Comparison of ENCODE assay signal across 21 cellular contexts in genomic region chr2:197359859-197360258, GRCh38. TPM values are rescaled to one million over a fixed set of nuclear protein-coding genes. Genes with fewer than 3 reads are reported as not detected.
DNase-seq lines count a peak whose midpoint lies in the region; ATAC-seq and TF ChIP-seq lines count a peak whose summit lies in the region.
"Had no signal": no experiment of that assay in that cellular context is flagged by ENCODE, and none has a peak within 500 bp of the region (broad histone marks: within the 10 kb centered on the region; RNA-seq: fewer than 3 reads in every experiment).

No MANE protein-coding gene starts in this region.

- no peak overlapping the region for H3K4me3 Mint-ChIP-seq in GM23338
- H3K4me3 Mint-ChIP-seq in T-helper 17 cell = no peak overlapping the region
- H3K4me3 Mint-ChIP-seq: activated CD4-positive, alpha-beta memory T cell treated with anti-CD3 and anti-CD28 coated beads, Interleukin-2, amount 10 ng/mL, durations not matched to agents 7 days and 5 days had no signal

- no peak overlapping the region for H3K27ac Mint-ChIP-seq in GM23338
- H3K27ac Mint-ChIP-seq in T-helper 17 cell = peak overlapping the region; percentile 75
- H3K27ac Mint-ChIP-seq: activated CD4-positive, alpha-beta memory T cell treated with anti-CD3 and anti-CD28 coated beads, Interleukin-2, amount 10 ng/mL, durations not matched to agents 7 days and 5 days had no signal

- H4K20me1 ChIP-seq in DND-41 (ENCODE audit: insufficient read depth, low read length) (no peaks in the 10 kb centered on the region), GM23338 (replicated peaks; ENCODE audit: insufficient read depth) (no peaks in the 10 kb centered on the region)

- H3K36me3 Mint-ChIP-seq in GM23338 (ENCODE audit: low read depth) (no peaks in the 10 kb centered on the region), T-helper 17 cell (ENCODE audit: low read depth) (no peaks in the 10 kb centered on the region)

- H2AFZ ChIP-seq in DND-41 (ENCODE audit: low read depth, low read length) (no peak overlapping the region), GM23338 (no peak overlapping the region)

- no peaks in the 10 kb centered on the region for H3K79me2 ChIP-seq in DND-41 (ENCODE audit: insufficient read depth, low read length)
- H3K79me2 ChIP-seq in GM23338 (replicated peaks; ENCODE audit: insufficient read depth) = no peaks in the 10 kb centered on the region

- H3F3A ChIP-seq in GM23338 (replicated peaks; ENCODE audit: low read depth) = no peaks in the 10 kb centered on the region

- H3K4me1 ChIP-seq in DND-41 (ENCODE audit: insufficient read depth, low read length) = no peaks in the 10 kb centered on the region
- H3K4me1 ChIP-seq in GM23338 (ENCODE audit: insufficient read depth) = no peaks in the 10 kb centered on the region
- H3K4me1 ChIP-seq: esophagus muscularis mucosa, heart right ventricle, sigmoid colon, thyroid gland had no signal

- DNase-seq in DND-41 = no peak
- peak; percentile 52 for DNase-seq in GM23338 (ENCODE audit: low spot score)
- DNase-seq in T-helper 17 cell = no peak
- DNase-seq in iPS-NIHi7 (ENCODE audit: extremely low spot score) = peak; percentile 31
- no peak for DNase-seq in ecto neural progenitor cell (ENCODE audit: low spot score)
- no peak for DNase-seq in SK-N-DZ (ENCODE audit: low spot score)
- DNase-seq in NCI-H510A treated with DMSO at 0.1 percent for 48 hours (lab: John Stamatoyannopoulos, UW) = no peak
- no peak for DNase-seq in NCI-H1092 treated with DMSO at 0.1 percent for 48 hours (lab: John Stamatoyannopoulos, UW)
- DNase-seq: activated CD4-positive, alpha-beta memory T cell treated with anti-CD3 and anti-CD28 coated beads, Interleukin-2, amount 10 ng/mL, durations not matched to agents 7 days and 5 days; activated effector memory CD4-positive, alpha-beta T cell treated with Interleukin-2 at 50 U/mL for 16 hours; C1 segment of cervical spinal cord; heart right ventricle; Kasumi-1; NCI-H1694; NCI-H345; nucleus accumbens; sigmoid colon; stimulated activated CD4-positive, alpha-beta T cell treated with anti-CD3 and anti-CD28 coated beads, Interleukin-4, amount 100 ng/mL, for 1 hour; stimulated activated CD8-positive, alpha-beta memory T cell treated with anti-CD3 and anti-CD28 coated beads, Interleukin-4, amount 100 ng/mL, for 48 hours; thyroid gland had no signal

- H3K9me3 Mint-ChIP-seq in GM23338 = no peaks in the 10 kb centered on the region
- H3K9me3 Mint-ChIP-seq: activated CD4-positive, alpha-beta memory T cell treated with anti-CD3 and anti-CD28 coated beads, Interleukin-2, amount 10 ng/mL, durations not matched to agents 7 days and 5 days had no signal

- H3K4me3 ChIP-seq in DND-41 (ENCODE audit: low read depth in 1 of 2, low read length in 2 of 2) = no peak overlapping the region
- no peak overlapping the region for H3K4me3 ChIP-seq in GM23338
- H3K4me3 ChIP-seq: esophagus muscularis mucosa, heart right ventricle, sigmoid colon, thyroid gland had no signal

- TF ChIP-seq CTCF in DND-41 (IDR thresholded peaks at IDR 0.05; ENCODE audit: borderline replicate concordance, extremely low read depth, low read length, poor library complexity, severe bottlenecking) (peak; percentile 35), GM23338 (conservative IDR thresholded peaks at IDR 0.05; ENCODE audit: low read depth in 2 of 2) (peak; percentile 62 to 70)

- H3K27ac ChIP-seq in DND-41 (ENCODE audit: low read length) (no peak overlapping the region), GM23338 (ENCODE audit: low read depth) (no peak overlapping the region)
- H3K27ac ChIP-seq: esophagus muscularis mucosa, heart right ventricle, sigmoid colon, thyroid gland had no signal

- H3K9me3 ChIP-seq in DND-41 (ENCODE audit: insufficient read depth, low read length, severe bottlenecking) = no peaks in the 10 kb centered on the region
- H3K9me3 ChIP-seq in T-helper 17 cell (ENCODE audit: control insufficient read depth, low read length, poor library complexity, severe bottlenecking) = no peaks in the 10 kb centered on the region
- H3K9me3 ChIP-seq: esophagus muscularis mucosa, heart right ventricle, sigmoid colon, thyroid gland had no signal

- H3K27me3 ChIP-seq in DND-41 (ENCODE audit: insufficient read depth, low read length, poor library complexity) = no peaks in the 10 kb centered on the region
- no peaks in the 10 kb centered on the region for H3K27me3 ChIP-seq in GM23338 (ENCODE audit: insufficient read depth)
- H3K27me3 ChIP-seq: esophagus muscularis mucosa, heart right ventricle, sigmoid colon, thyroid gland had no signal

- H3K9ac ChIP-seq in DND-41 (ENCODE audit: low read depth, low read length) = no peak overlapping the region

- peaks cover 6% of the 10 kb centered on the region; the same call in 2 of the 3 replicates for H3K4me1 Mint-ChIP-seq in GM23338
- H3K4me1 Mint-ChIP-seq in T-helper 17 cell = peaks cover 16% of the 10 kb centered on the region

- no peaks in the 10 kb centered on the region for H3K36me3 ChIP-seq in DND-41 (ENCODE audit: insufficient read depth, low read length)
- no peaks in the 10 kb centered on the region for H3K36me3 ChIP-seq in GM23338 (ENCODE audit: insufficient read depth)
- H3K36me3 ChIP-seq: esophagus muscularis mucosa, heart right ventricle, sigmoid colon, thyroid gland had no signal

- H3K9me2 ChIP-seq in GM23338 (ENCODE audit: insufficient read depth) = no peaks in the 10 kb centered on the region

- no peak for ATAC-seq in DND-41 (ENCODE audit: insufficient read depth, low read depth)
- peak; percentile 81 for ATAC-seq in GM23338
- no peak for ATAC-seq in T-helper 17 cell
- ATAC-seq: heart right ventricle had no signal

- H3K4me2 ChIP-seq in DND-41 (ENCODE audit: insufficient read depth, low read length) (no peak overlapping the region), GM23338 (no peak overlapping the region)

- H3K27me3 Mint-ChIP-seq in GM23338 (ENCODE audit: insufficient read depth, low read depth, poor library complexity) = peaks cover 2% of the 10 kb centered on the region
- H3K27me3 Mint-ChIP-seq in T-helper 17 cell = no peaks in the 10 kb centered on the region
- H3K27me3 Mint-ChIP-seq: activated CD4-positive, alpha-beta memory T cell treated with anti-CD3 and anti-CD28 coated beads, Interleukin-2, amount 10 ng/mL, durations not matched to agents 7 days and 5 days had no signal

TF ChIP-seq in GM23338, 12 proteins besides CTCF, POLR2A, EP300 and RAD21 (continues in another document):
- TF ChIP-seq ZNF331 (CRISPR knock-in tag; IDR thresholded peaks at IDR 0.05; ENCODE audit: low read depth) (no peak), STAT1 (IDR thresholded peaks at IDR 0.05; ENCODE audit: unreplicated experiment) (no peak), REST (IDR thresholded peaks at IDR 0.05; ENCODE audit: unreplicated experiment) (no peak)

RNA-seq across cellular contexts. Expression of gene ANKRD44, which starts 49.3 kb away (rescaled TPM):
- 0.56 and 1.7 TPM in 2 replicates for total RNA-seq in GM23338 (2014; rRNA removed; shearing (Covaris generic))
- polyA plus RNA-seq in GM23338 (2016; fragmentation: Nextera tagmentation; extraction: Ambion mirVana) = 0.37 and 0.44 TPM in 2 replicates
- 100 to 1,000 TPM; 232 to 246 TPM for total RNA-seq in T-helper 17 cell
- polyA plus RNA-seq in SK-N-DZ (2014; cell fraction: cytosol; rRNA removed) = 8.5 and 12.2 TPM in 2 replicates
- polyA plus RNA-seq in SK-N-DZ (2014; cell fraction: nucleus; rRNA removed) = 15.0 and 25.4 TPM in 2 replicates

Comparison
In these comparisons a context has a peak if more than half of its experiments do, and no peak if none do; other contexts are left out.
1. DNase-seq: peak in GM23338 (single experiment) and iPS-NIHi7 (single experiment); none in DND-41 (single experiment), T-helper 17 cell (0 of 3), ecto neural progenitor cell (single experiment), SK-N-DZ (single experiment), NCI-H510A treated with DMSO at 0.1 percent for 48 hours (single experiment) and NCI-H1092 treated with DMSO at 0.1 percent for 48 hours (single experiment).
2. RNA of gene ANKRD44, which starts 49.3 kb away (total RNA-seq): 232 to 246 TPM in T-helper 17 cell; 0.56 to 1.7 TPM in GM23338; every median in the first group is over 10 times any median in the second.